In genomic region chr12:79706676-79707075, GRCh38 we compare ENCODE assay signal across 16 cellular contexts. TPM values are rescaled to one million over a fixed set of nuclear protein-coding genes. Genes with fewer than 3 reads are reported as not detected.
DNase-seq lines count a peak whose midpoint lies in the region; ATAC-seq, FAIRE-seq and TF ChIP-seq lines count a peak whose summit lies in the region.
"Had no signal": no experiment of that assay in that cellular context is flagged by ENCODE, and none has a peak within 500 bp of the region (broad histone marks: within the 10 kb centered on the region; RNA-seq: fewer than 3 reads in every experiment).

No MANE protein-coding gene starts in this region.

- no peak overlapping the region for H4K91ac ChIP-seq in H1 (replicated peaks; ENCODE audit: insufficient read length, low read length)
- no peak overlapping the region for H4K91ac ChIP-seq in trophoblast cell (ENCODE audit: low read depth, low read length)

- H2BK15ac ChIP-seq in H1 (ENCODE audit: low read length), result no peak overlapping the region

- H2BK20ac ChIP-seq in H1 (ENCODE audit: low read length), result no peak overlapping the region

- H3K79me2 ChIP-seq in H1 (ENCODE audit: control insufficient read depth in 1 of 2, insufficient read depth in 2 of 2, low read length in 2 of 2), result no peaks in the 10 kb centered on the region
- H3K79me2 ChIP-seq in trophoblast cell (ENCODE audit: control insufficient read depth, insufficient read depth, low read length, poor library complexity), result no peaks in the 10 kb centered on the region

- CTCF ChIA-PET in H1 (lab: Charles Lee; ENCODE audit: partially characterized antibody), result interaction anchor here (0.6 to 0.8 kb wide), 3 partner anchors 62 to 91 kb away, joined by 3 to 4 read pairs (median 3); no protein-coding TSS in a partner anchor

- H3K27ac ChIP-seq in H1 (ENCODE audit: low read depth, low read length) (no peak overlapping the region), trophoblast cell (ENCODE audit: low read depth, low read length) (no peak overlapping the region)
- H3K27ac ChIP-seq: BLaER1 had no signal

- no peak overlapping the region for H2AK5ac ChIP-seq in H1 (ENCODE audit: low read depth, low read length)
- no peak overlapping the region for H2AK5ac ChIP-seq in trophoblast cell (ENCODE audit: low read length)

- no peaks in the 10 kb centered on the region for H3K23me2 ChIP-seq in H1 (ENCODE audit: low read depth, low read length)

- POLR2A ChIA-PET in H1 (lab: Charles Lee; ENCODE audit: partially characterized antibody), result interaction anchor here (0.9 kb wide), 1 partner anchor 129 kb away, joined by 3 read pairs; no protein-coding TSS in a partner anchor

- TF ChIP-seq CTCF in H1 (IDR thresholded peaks at IDR 0.05; ENCODE audit: control extremely low read depth in 1 of 3, insufficient read depth in 1 of 3, low read depth in 1 of 3, low read length in 3 of 3), result no peak

- H2BK120ac ChIP-seq in H1 (replicated peaks; ENCODE audit: low read depth, low read length), result no peak overlapping the region
- H2BK120ac ChIP-seq in trophoblast cell (ENCODE audit: insufficient read depth, low read length, poor library complexity), result no peak overlapping the region

- H3K4me3 ChIP-seq in H1 (ENCODE audit: extremely low read depth in 1 of 4, insufficient read depth in 2 of 4, low read depth in 3 of 4, low read length in 4 of 4), result no peak overlapping the region
- no peak overlapping the region for H3K4me3 ChIP-seq in trophoblast cell (ENCODE audit: low read depth, low read length)
- H3K4me3 ChIP-seq: BLaER1, GM12878, HAP-1 had no signal

- H3K4ac ChIP-seq in H1 (replicated peaks; ENCODE audit: insufficient read length, low read depth, low read length) (no peak overlapping the region), trophoblast cell (ENCODE audit: low read depth, low read length) (no peak overlapping the region)

- TF ChIP-seq EP300 in H1 (IDR thresholded peaks at IDR 0.05; ENCODE audit: borderline replicate concordance in 1 of 2, low read depth in 2 of 2, low read length in 2 of 2), result no peak

- no peaks in the 10 kb centered on the region for H3K79me1 ChIP-seq in H1 (ENCODE audit: low read depth, low read length)
- H3K79me1 ChIP-seq in trophoblast cell (ENCODE audit: low read length), result no peaks in the 10 kb centered on the region

- H3K9ac ChIP-seq in H1 (replicated peaks in 1 of 4; ENCODE audit: extremely low read depth in 1 of 4, low read depth in 3 of 4, low read length in 3 of 4), result no peak overlapping the region
- no peak overlapping the region for H3K9ac ChIP-seq in trophoblast cell (ENCODE audit: low read length)
- H3K9ac ChIP-seq: BLaER1 had no signal

- H2AFZ ChIP-seq in H1 (ENCODE audit: low read length) (no peak overlapping the region), trophoblast cell (ENCODE audit: insufficient read depth, low read length, poor library complexity) (no peak overlapping the region)

- H3K4me2 ChIP-seq in H1 (ENCODE audit: insufficient read depth in 1 of 2, low read depth in 2 of 2, low read length in 2 of 2) (no peak overlapping the region), trophoblast cell (ENCODE audit: low read length) (no peak overlapping the region)
- H3K4me2 ChIP-seq: BLaER1 had no signal

- H2BK12ac ChIP-seq in H1 (ENCODE audit: low read depth, low read length) (no peak overlapping the region), trophoblast cell (ENCODE audit: low read length) (no peak overlapping the region)

- no peak overlapping the region for H4K5ac ChIP-seq in H1 (ENCODE audit: insufficient read length, low read depth, low read length)

- no peak for ATAC-seq in left lobe of liver
- ATAC-seq: GM12878, HepG2 had no signal

- H3K23ac ChIP-seq in H1 (ENCODE audit: insufficient read length), result no peak overlapping the region
- H3K23ac ChIP-seq in trophoblast cell (ENCODE audit: low read length), result peak overlapping the region; percentile 74

- peak; percentile 52 for DNase-seq in ELR (ENCODE audit: low read depth)
- DNase-seq in NCI-H69 (lab: John Stamatoyannopoulos, UW), result peak; percentile 55
- no peak for DNase-seq in H1 (ENCODE audit: low read depth in 1 of 2, low spot score in 2 of 2)
- peak; percentile 87 to 94 for DNase-seq in trophoblast cell
- no peak for DNase-seq in left lobe of liver (ENCODE audit: low spot score)
- no peak for DNase-seq in NCI-H226
- DNase-seq in dedifferentiated amniotic fluid mesenchymal stem cell (ENCODE audit: extremely low spot score), result no peak
- DNase-seq: AML-193; Caco-2; CD8-positive, alpha-beta memory T cell; GOT3 had no signal

- no peak overlapping the region for H4K8ac ChIP-seq in H1 (ENCODE audit: extremely low read depth, insufficient read depth, low read length)
- no peak overlapping the region for H4K8ac ChIP-seq in trophoblast cell (ENCODE audit: low read depth, low read length)

- no peak overlapping the region for H3K56ac ChIP-seq in H1 (replicated peaks; ENCODE audit: insufficient read length, low read depth, low read length)

- H3K9me3 ChIP-seq in H1 (ENCODE audit: insufficient read depth in 2 of 2, low read depth in 1 of 2, low read length in 1 of 2) (no peaks in the 10 kb centered on the region; a peak in 1 of 4 replicates), trophoblast cell (ENCODE audit: insufficient read depth, low read depth, low read length) (no peaks in the 10 kb centered on the region)
- H3K9me3 ChIP-seq: Caco-2, HAP-1 had no signal

- H4K20me1 ChIP-seq in H1 (replicated peaks in 1 of 2; ENCODE audit: control insufficient read depth in 1 of 2, insufficient read depth in 2 of 2, low read length in 2 of 2), result no peaks in the 10 kb centered on the region
- H4K20me1 ChIP-seq: BLaER1 had no signal

- H4K12ac ChIP-seq in trophoblast cell (ENCODE audit: low read depth, low read length), result no peak overlapping the region

- H3K18ac ChIP-seq in H1 (ENCODE audit: extremely low read depth, low read length) (no peak overlapping the region), trophoblast cell (ENCODE audit: low read length) (no peak overlapping the region)

- H3K27me3 ChIP-seq in H1 (replicated peaks in 1 of 4; ENCODE audit: control insufficient read depth in 3 of 4, extremely low read depth in 1 of 4, insufficient read depth in 3 of 4, low read length in 3 of 4) (no peaks in the 10 kb centered on the region), trophoblast cell (ENCODE audit: insufficient read depth, low read length) (no peaks in the 10 kb centered on the region)
- H3K27me3 ChIP-seq: BLaER1 had no signal

- no peak for TF ChIP-seq RAD21 in H1 (IDR thresholded peaks at IDR 0.05 in 1 of 2, conservative IDR thresholded peaks at IDR 0.05 in 1 of 2; ENCODE audit: low read depth in 2 of 2, low read length in 2 of 2)

- no peak overlapping the region for H3K14ac ChIP-seq in H1 (ENCODE audit: insufficient read length)
- H3K14ac ChIP-seq in trophoblast cell (ENCODE audit: low read length), result no peak overlapping the region

- 90% methylated on average over 3 of the region's 3 CpGs; no CpG with 5 or more reads in 1 of the 2 experiments for WGBS in H1 (ENCODE audit: extremely low coverage in 1 of 2, insufficient coverage in 1 of 2, insufficient read length in 1 of 2, insufficient replicate concordance in 2 of 2, low coverage in 1 of 2, low lambda C conversion rate in 2 of 2, missing lambda C conversion rate in 1 of 2), 2 experiments
- no CpG with 5 or more reads among the region's 3 CpGs for WGBS in trophoblast cell (ENCODE audit: extremely low coverage, insufficient coverage, insufficient read length)

- no peaks in the 10 kb centered on the region for H3K36me3 ChIP-seq in H1 (ENCODE audit: control insufficient read depth in 2 of 4, insufficient read depth in 4 of 4, low read length in 3 of 4)
- no peaks in the 10 kb centered on the region for H3K36me3 ChIP-seq in trophoblast cell (ENCODE audit: control insufficient read depth in 1 of 2, insufficient read depth in 2 of 2, low read length in 2 of 2)
- H3K36me3 ChIP-seq: BLaER1, HAP-1 had no signal

- H2BK5ac ChIP-seq in H1 (ENCODE audit: low read depth, low read length) (no peak overlapping the region), trophoblast cell (ENCODE audit: low read depth, low read length, poor library complexity) (no peak overlapping the region)

- FAIRE-seq in H1 (lab: Jason Lieb, UNC), result peak; percentile 39
- FAIRE-seq: GM12878, HepG2, HTR-8/SVneo had no signal

- H3K4me1 ChIP-seq in H1 (replicated peaks in 1 of 4; ENCODE audit: control insufficient read depth in 3 of 4, insufficient read depth in 4 of 4, low read length in 3 of 4) (no peaks in the 10 kb centered on the region; a peak in 2 of 7 replicates), trophoblast cell (ENCODE audit: control insufficient read depth in 1 of 2, insufficient read depth in 2 of 2, low read length in 2 of 2) (no peaks in the 10 kb centered on the region)
- H3K4me1 ChIP-seq: BLaER1, HAP-1 had no signal

- no peak for TF ChIP-seq POLR2A in H1 (IDR thresholded peaks at IDR 0.05; ENCODE audit: control extremely low read depth in 1 of 2, low read depth in 2 of 2, low read length in 2 of 2)

TF ChIP-seq in H1, 55 proteins besides CTCF, POLR2A, EP300 and RAD21 (continues in another document):
- TF ChIP-seq POU5F1 (IDR thresholded peaks at IDR 0.05; ENCODE audit: low read depth, low read length) (no peak), SIN3A (conservative IDR thresholded peaks at IDR 0.05 in 1 of 2, IDR thresholded peaks at IDR 0.05 in 1 of 2; ENCODE audit: low read depth in 1 of 2, low read length in 2 of 2) (no peak), HDAC2 (IDR thresholded peaks at IDR 0.05; ENCODE audit: borderline replicate concordance in 1 of 2, low read depth in 2 of 2, low read length in 2 of 2) (no peak), NANOG (IDR thresholded peaks at IDR 0.05; ENCODE audit: insufficient read depth, low read depth, low read length, poor library complexity, severe bottlenecking) (no peak), SUZ12 (IDR thresholded peaks at IDR 0.05; ENCODE audit: low read length) (no peak)

RNA-seq across cellular contexts. Expression of gene PAWR, which starts 15.9 kb away (rescaled TPM):
- 327 and 338 TPM in 2 replicates for total RNA-seq in H1 (2021; fragmentation: NEBNext Ultra II Directional; extraction: Animal tissue kit (Norgen Biotek cat#: 25700))
- 25.5 and 28.3 TPM in 2 replicates for polyA plus RNA-seq in H1 (2011; rRNA removed)
- polyA plus RNA-seq in H1 (2011; cell fraction: cytosol; rRNA removed), result 55.3 TPM
- polyA plus RNA-seq in H1 (2011; cell fraction: nucleus; rRNA removed), result 69.4 TPM
- polyA plus RNA-seq in H1 (2012, experiment 1 of 2), result 37.9 to 74.1 TPM (median 45.5 TPM) in 4 replicates
- 6.6 TPM for polyA plus RNA-seq in H1 (2012, experiment 2 of 2)
- 63.2 TPM for polyA plus RNA-seq in H1 (2013, experiment 1 of 2)
- polyA plus RNA-seq in H1 (2013, experiment 2 of 2), result 56.8 TPM
- polyA minus RNA-seq in H1 (2011; rRNA and poly(A)+ RNA removed), result 34.9 and 35.6 TPM in 2 replicates
- 59.2 TPM for polyA minus RNA-seq in H1 (2011; cell fraction: cytosol; rRNA and poly(A)+ RNA removed)
- 155 TPM for polyA minus RNA-seq in H1 (2011; cell fraction: nucleus; rRNA and poly(A)+ RNA removed)
- 63.9 and 76.7 TPM in 2 replicates for polyA plus RNA-seq in trophoblast cell (2013)
- 33.3 TPM for total RNA-seq in left lobe of liver

Comparison
In these comparisons a context has a peak if more than half of its experiments do, and no peak if none do; other contexts are left out.
1. DNase-seq: peak in ELR (single experiment), NCI-H69 (single experiment) and trophoblast cell (2 of 2); none in H1 (0 of 2), left lobe of liver (single experiment), NCI-H226 (single experiment) and dedifferentiated amniotic fluid mesenchymal stem cell (single experiment).